25 cellular contexts compared by ENCODE assay signal in genomic region chr5:38451372-38451735, GRCh38.
"Had no signal": no experiment of that assay in that cellular context is flagged by ENCODE, and none has a peak within 500 bp of the region (broad histone marks: within the 10 kb centered on the region; RNA-seq: fewer than 3 reads in every experiment).

No MANE protein-coding gene starts in this region.

- H2AFZ ChIP-seq: parathyroid adenoma had no signal

- H3K79me2 ChIP-seq: parathyroid adenoma had no signal

- H3K27ac ChIP-seq: parathyroid adenoma, right lobe of liver, testis, tibial artery had no signal

- H3K27me3 ChIP-seq: right lobe of liver, testis, tibial artery had no signal

- H3K9me3 ChIP-seq: right lobe of liver, testis, tibial artery had no signal

- H3K36me3 Mint-ChIP-seq: memory B cell, type B pancreatic cell had no signal

- H3K4me3 Mint-ChIP-seq: effector memory CD8-positive, alpha-beta T cell; immature natural killer cell; memory B cell; natural killer cell; stimulated activated naive CD8-positive, alpha-beta T cell treated with anti-CD3 and anti-CD28 coated beads, Interleukin-15, amount 100 ng/mL, for 72 hours; type B pancreatic cell had no signal

- H3K9ac ChIP-seq: parathyroid adenoma had no signal

- DNase-seq: dermis blood vessel endothelial cell; effector memory CD8-positive, alpha-beta T cell; foreskin melanocyte; hypothalamus; immature natural killer cell; islet precursor cell; kidney glomerular epithelial cell; left colon; natural killer cell; occipital lobe; right lobe of liver; small intestine; stimulated activated CD4-positive, alpha-beta T cell treated with anti-CD3 and anti-CD28 coated beads, Interleukin-1b, Interleukin-23, amount 100 ng/mL, for 48 hours; stimulated activated CD4-positive, alpha-beta T cell treated with anti-CD3 and anti-CD28 coated beads, Interleukin-4, amount 100 ng/mL, for 1 hour; stimulated activated CD8-positive, alpha-beta memory T cell treated with anti-CD3 and anti-CD28 coated beads, Interleukin-4, amount 100 ng/mL, for 48 hours; stimulated activated naive CD4-positive, alpha-beta T cell; stimulated activated naive CD8-positive, alpha-beta T cell treated with anti-CD3 and anti-CD28 coated beads, Interleukin-15, amount 100 ng/mL, for 72 hours; testis; tibial artery had no signal

- ATAC-seq: effector memory CD8-positive, alpha-beta T cell; left colon; natural killer cell; right lobe of liver; stimulated activated naive CD8-positive, alpha-beta T cell treated with anti-CD3 and anti-CD28 coated beads, Interleukin-15, amount 100 ng/mL, for 72 hours had no signal

- H3K4me1 ChIP-seq: parathyroid adenoma, right lobe of liver, testis had no signal

- H3K27ac Mint-ChIP-seq: effector memory CD8-positive, alpha-beta T cell; immature natural killer cell; memory B cell; natural killer cell; progenitor cell of endocrine pancreas; stimulated activated naive CD8-positive, alpha-beta T cell treated with anti-CD3 and anti-CD28 coated beads, Interleukin-15, amount 100 ng/mL, for 72 hours; type B pancreatic cell had no signal

- H3K4me3 ChIP-seq: coronary artery, lung, right lobe of liver, testis, tibial artery had no signal

- H3K9me3 Mint-ChIP-seq: effector memory CD8-positive, alpha-beta T cell; natural killer cell; stimulated activated naive CD8-positive, alpha-beta T cell treated with anti-CD3 and anti-CD28 coated beads, Interleukin-15, amount 100 ng/mL, for 72 hours; type B pancreatic cell had no signal

- H3K36me3 ChIP-seq: right lobe of liver had no signal
